8 cellular contexts compared by ENCODE assay signal in the genomic region with DNA sequence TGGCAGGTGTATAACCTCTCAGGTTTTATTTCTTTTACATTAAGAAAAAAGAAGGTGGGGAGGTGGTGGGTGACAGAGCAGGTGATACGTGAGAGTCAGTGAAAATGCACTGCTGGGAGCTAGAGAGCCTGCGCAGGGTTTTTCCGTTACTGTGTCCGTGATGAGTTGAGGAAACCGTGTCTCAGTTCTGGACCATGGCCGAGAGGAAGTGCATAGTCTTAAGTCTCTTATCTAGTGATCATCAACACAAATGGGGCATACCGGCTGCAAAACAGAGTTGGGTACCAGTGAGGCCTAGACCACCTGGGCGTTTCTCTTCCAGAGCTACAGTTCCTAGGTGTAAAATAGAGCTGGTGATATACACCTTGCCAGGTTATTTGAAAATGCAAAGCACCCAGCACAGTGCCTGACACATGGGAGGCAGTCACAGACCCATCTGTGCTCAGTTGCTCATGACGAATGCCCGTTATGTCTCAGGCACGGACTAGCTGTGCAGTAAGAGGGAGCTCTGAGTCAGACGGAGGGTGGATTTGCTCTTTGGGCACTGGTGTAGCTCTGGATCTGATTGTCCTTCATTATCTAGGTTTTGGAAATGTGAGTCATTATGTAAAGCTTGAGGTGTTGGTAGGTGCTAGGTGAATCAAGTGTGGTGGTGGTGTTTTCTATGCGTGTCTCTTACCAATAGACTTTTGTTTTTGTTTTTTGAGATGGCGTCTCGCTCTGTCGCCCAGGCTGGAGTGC.
DNase-seq lines count a peak whose midpoint lies in the region; ATAC-seq, FAIRE-seq and TF ChIP-seq lines count a peak whose summit lies in the region.

No MANE protein-coding gene starts in this region.

- intact Hi-C loops in cardiac septum (cut with DNase I): no loop called here

- DNase-seq in fibroblast of the aortic adventitia (ENCODE audit: low read depth) (peak; percentile 29), urothelium cell line (ENCODE audit: low spot score) (peak; percentile 27), DMS79 (lab: John Stamatoyannopoulos, UW) (no peak), H4 (ENCODE audit: low spot score) (no peak), cardiac septum (ENCODE audit: low spot score) (no peak)

- ATAC-seq in GM18870 (IDR thresholded peaks at IDR 0.05; ENCODE audit: unreplicated experiment) (peak; percentile 70), HG03039 (IDR thresholded peaks at IDR 0.05; ENCODE audit: unreplicated experiment) (peak; percentile 68)
- peak; percentile 99 to 100 for ATAC-seq in activated CD4-positive, CD25-positive, alpha-beta regulatory T cell treated with anti-CD3 and anti-CD28 coated beads, Interleukin-2, amount 50 U/mL, for 24 hours

- TF ChIP-seq CTCF in fibroblast of the aortic adventitia (IDR thresholded peaks at IDR 0.05; ENCODE audit: insufficient read depth, low read length): no peak

- no peak for FAIRE-seq in urothelium cell line (lab: Jason Lieb, UNC)

- H3K4me3 ChIP-seq in fibroblast of the aortic adventitia (ENCODE audit: low read depth, low read length): no peak overlapping the region

Comparison
In these comparisons a context has a peak if more than half of its experiments do, and no peak if none do; other contexts are left out.
1. DNase-seq: peak in fibroblast of the aortic adventitia (single experiment) and urothelium cell line (single experiment); none in DMS79 (single experiment), H4 (single experiment) and cardiac septum (single experiment).
2. Peak in every context shown above with its lines, with median percentiles within 50 percentile points of each other: ATAC-seq.